In genomic region chr4:34615315-34615714, GRCh38 we compare ENCODE assay signal across 19 cellular contexts.
DNase-seq lines count a peak whose midpoint lies in the region; ATAC-seq and TF ChIP-seq lines count a peak whose summit lies in the region.
"Had no signal": no experiment of that assay in that cellular context is flagged by ENCODE, and none has a peak within 500 bp of the region (broad histone marks: within the 10 kb centered on the region; RNA-seq: fewer than 3 reads in every experiment).

No MANE protein-coding gene starts in this region.

- H3K27ac ChIP-seq in endodermal cell (ENCODE audit: low read depth, low read length) (no peak overlapping the region), upper lobe of right lung (no peak overlapping the region), SK-N-SH (ENCODE audit: low read depth in 2 of 2, low read length in 1 of 2) (no peak overlapping the region)
- H3K27ac ChIP-seq: 22Rv1, A549, BLaER1 had no signal

- H3K27me3 ChIP-seq in endodermal cell (ENCODE audit: control insufficient read depth, insufficient read depth, low read length, poor library complexity, severe bottlenecking): no peaks in the 10 kb centered on the region
- H3K27me3 ChIP-seq in upper lobe of right lung: no peaks in the 10 kb centered on the region
- no peaks in the 10 kb centered on the region for H3K27me3 ChIP-seq in SK-N-SH (ENCODE audit: insufficient read depth)
- H3K27me3 ChIP-seq: BE2C, BLaER1 had no signal

- 87 to 100% methylated on average over 1 to 3 of the region's 3 CpGs for WGBS in endodermal cell (ENCODE audit: insufficient coverage in 1 of 2, insufficient read length in 1 of 2), 2 experiments
- WGBS in SK-N-SH (ENCODE audit: low lambda C conversion rate): 20% methylated on average over 3 of the region's 3 CpGs

- TF ChIP-seq RAD21 in SK-N-SH (IDR thresholded peaks at IDR 0.05; ENCODE audit: low read length): no peak

- peak; percentile 10 for DNase-seq in D341Med (ENCODE audit: low spot score)
- peak; percentile 32 for DNase-seq in chondrocyte (ENCODE audit: low spot score)
- peak; percentile 33 for DNase-seq in endodermal cell
- peak; percentile 36 for DNase-seq in upper lobe of right lung
- DNase-seq in AG08395 (ENCODE audit: low spot score): no peak
- no peak for DNase-seq in SK-N-SH
- DNase-seq: BE2C; C1 segment of cervical spinal cord; CD4-positive, alpha-beta memory T cell; CD4-positive, CD25-positive, alpha-beta regulatory T cell; CD8-positive, alpha-beta memory T cell; COR-L47; DMS79 treated with DMSO at 0.1 percent for 48 hours; GF-D8 had no signal

- intact Hi-C loops in upper lobe of right lung (cut with DNase I): no loop called here

- H3K4me3 ChIP-seq in endodermal cell (ENCODE audit: low read length) (no peak overlapping the region), upper lobe of right lung (no peak overlapping the region), SK-N-SH (ENCODE audit: low read depth in 2 of 2, low read length in 1 of 2) (no peak overlapping the region)
- H3K4me3 ChIP-seq: A549, BLaER1 had no signal

- H3K27me3 Mint-ChIP-seq in chondrocyte (ENCODE audit: low read depth) (no peaks in the 10 kb centered on the region), endodermal cell (ENCODE audit: insufficient read depth) (no peaks in the 10 kb centered on the region)
- H3K27me3 Mint-ChIP-seq: CD4-positive, alpha-beta memory T cell; CD4-positive, CD25-positive, alpha-beta regulatory T cell; CD8-positive, alpha-beta memory T cell had no signal

- ATAC-seq in upper lobe of right lung (no peak), HG03571 (IDR thresholded peaks at IDR 0.05; ENCODE audit: unreplicated experiment) (no peak)
- ATAC-seq: A549 had no signal

- no peak for TF ChIP-seq EP300 in SK-N-SH (IDR thresholded peaks at IDR 0.05; ENCODE audit: borderline replicate concordance in 1 of 2, low read depth in 1 of 2, low read length in 1 of 2)

- H3K9ac ChIP-seq in endodermal cell (ENCODE audit: extremely low read depth, low read length, poor library complexity, severe bottlenecking) (no peak overlapping the region), SK-N-SH (no peak overlapping the region)
- H3K9ac ChIP-seq: BLaER1 had no signal

- no peaks in the 10 kb centered on the region for H3K79me2 ChIP-seq in SK-N-SH (ENCODE audit: insufficient read depth)

- no peaks in the 10 kb centered on the region for H4K20me1 ChIP-seq in SK-N-SH (ENCODE audit: insufficient read depth)
- H4K20me1 ChIP-seq: BLaER1 had no signal

- POLR2A ChIA-PET in SK-N-SH (lab: Yijun Ruan, JAX): no interaction called here

- H3K9me2 ChIP-seq in SK-N-SH: no peaks in the 10 kb centered on the region

- H2AFZ ChIP-seq in SK-N-SH (ENCODE audit: low read depth): no peak overlapping the region

- no peaks in the 10 kb centered on the region for H3K4me1 ChIP-seq in endodermal cell (ENCODE audit: control insufficient read depth, insufficient read depth, low read length)
- no peaks in the 10 kb centered on the region for H3K4me1 ChIP-seq in upper lobe of right lung
- no peaks in the 10 kb centered on the region for H3K4me1 ChIP-seq in SK-N-SH (ENCODE audit: control insufficient read depth in 1 of 2, insufficient read depth in 2 of 2, low read depth in 1 of 2, low read length in 1 of 2)
- H3K4me1 ChIP-seq: A549, BE2C, BLaER1 had no signal

- H3K4me3 Mint-ChIP-seq in chondrocyte (ENCODE audit: unreplicated experiment): no peak overlapping the region
- no peak overlapping the region for H3K4me3 Mint-ChIP-seq in endodermal cell
- H3K4me3 Mint-ChIP-seq: CD14-positive monocyte; CD4-positive, alpha-beta memory T cell; CD4-positive, CD25-positive, alpha-beta regulatory T cell; CD8-positive, alpha-beta memory T cell had no signal

- H3K4me1 Mint-ChIP-seq in chondrocyte (ENCODE audit: low read depth) (peaks cover 9% of the 10 kb centered on the region), endodermal cell (peaks cover 3% of the 10 kb centered on the region)
- H3K4me1 Mint-ChIP-seq: CD14-positive monocyte; CD4-positive, alpha-beta memory T cell; CD4-positive, CD25-positive, alpha-beta regulatory T cell; CD8-positive, alpha-beta memory T cell had no signal

- H3K9me3 ChIP-seq in endodermal cell (ENCODE audit: control insufficient read depth, low read length): no peaks in the 10 kb centered on the region
- H3K9me3 ChIP-seq in upper lobe of right lung: no peaks in the 10 kb centered on the region
- no peaks in the 10 kb centered on the region for H3K9me3 ChIP-seq in SK-N-SH
- H3K9me3 ChIP-seq: A549, BE2C, BLaER1 had no signal

- CTCF ChIA-PET in SK-N-SH (lab: Yijun Ruan, JAX): no interaction called here

- H3K9me3 Mint-ChIP-seq in chondrocyte (ENCODE audit: low read depth) (peaks cover 3% of the 10 kb centered on the region), endodermal cell (no peaks in the 10 kb centered on the region)

- H3K27ac Mint-ChIP-seq in chondrocyte (ENCODE audit: unreplicated experiment) (no peak overlapping the region), endodermal cell (no peak overlapping the region)
- H3K27ac Mint-ChIP-seq: CD14-positive monocyte; CD4-positive, alpha-beta memory T cell; CD4-positive, CD25-positive, alpha-beta regulatory T cell; CD8-positive, alpha-beta memory T cell had no signal

- H3F3A ChIP-seq in SK-N-SH (replicated peaks; ENCODE audit: insufficient read depth): no peaks in the 10 kb centered on the region

- H3K4me2 ChIP-seq in SK-N-SH: no peak overlapping the region
- H3K4me2 ChIP-seq: A549, BLaER1 had no signal

- H3K36me3 Mint-ChIP-seq in chondrocyte (ENCODE audit: low read depth): no peaks in the 10 kb centered on the region
- H3K36me3 Mint-ChIP-seq in endodermal cell (ENCODE audit: low read depth): no peaks in the 10 kb centered on the region
- H3K36me3 Mint-ChIP-seq: CD14-positive monocyte; CD4-positive, alpha-beta memory T cell; CD4-positive, CD25-positive, alpha-beta regulatory T cell; CD8-positive, alpha-beta memory T cell had no signal

- H3K36me3 ChIP-seq in endodermal cell (ENCODE audit: control insufficient read depth, insufficient read depth, low read length) (no peaks in the 10 kb centered on the region), upper lobe of right lung (no peaks in the 10 kb centered on the region), SK-N-SH (replicated peaks in 1 of 2; ENCODE audit: control insufficient read depth in 1 of 2, insufficient read depth in 2 of 2, low read length in 1 of 2) (no peaks in the 10 kb centered on the region)
- H3K36me3 ChIP-seq: BE2C, BLaER1 had no signal

- TF ChIP-seq CTCF in chondrocyte (IDR thresholded peaks at IDR 0.05): no peak
- TF ChIP-seq CTCF in endodermal cell (conservative IDR thresholded peaks at IDR 0.05): no peak
- no peak for TF ChIP-seq CTCF in upper lobe of right lung (IDR thresholded peaks at IDR 0.05)
- TF ChIP-seq CTCF in SK-N-SH (IDR thresholded peaks at IDR 0.05): no peak

TF ChIP-seq in SK-N-SH, 30 proteins besides CTCF, POLR2A, EP300 and RAD21:
- no peak for TF ChIP-seq JUND (IDR thresholded peaks at IDR 0.05)
- TF ChIP-seq TEAD4 (IDR thresholded peaks at IDR 0.05; ENCODE audit: borderline replicate concordance, insufficient read depth): no peak
- TF ChIP-seq NRF1 (IDR thresholded peaks at IDR 0.05; ENCODE audit: low read depth, low read length): no peak
- no peak for TF ChIP-seq NFIC (IDR thresholded peaks at IDR 0.05; ENCODE audit: borderline replicate concordance)
- no peak for TF ChIP-seq IRF3 (IDR thresholded peaks at IDR 0.05; ENCODE audit: low read depth, low read length)
- no peak for TF ChIP-seq SMC3 (IDR thresholded peaks at IDR 0.05; ENCODE audit: low read depth, low read length)
- no peak for TF ChIP-seq USF2 (IDR thresholded peaks at IDR 0.05; ENCODE audit: borderline replicate concordance, low read depth, low read length)
- no peak for TF ChIP-seq SIN3A (IDR thresholded peaks at IDR 0.05; ENCODE audit: borderline replicate concordance, low read depth, low read length)
- no peak for TF ChIP-seq RFX5 (IDR thresholded peaks at IDR 0.05; ENCODE audit: low read length)
TF ChIP-seq in SK-N-SH: peak in this region for 0.

Comparison
In these comparisons a context has a peak if more than half of its experiments do, and no peak if none do; other contexts are left out.
1. DNase-seq: peak in D341Med (single experiment), chondrocyte (single experiment), endodermal cell (single experiment) and upper lobe of right lung (single experiment); none in AG08395 (single experiment) and SK-N-SH (single experiment).